23 cellular contexts compared by ENCODE assay signal in genomic region chr2:147017976-147018645, GRCh38.
"Had no signal": no experiment of that assay in that cellular context is flagged by ENCODE, and none has a peak within 500 bp of the region (broad histone marks: within the 10 kb centered on the region; RNA-seq: fewer than 3 reads in every experiment).

No MANE protein-coding gene starts in this region.

- H3K4me1 ChIP-seq: heart left ventricle, parathyroid adenoma, psoas muscle, spleen, testis, transverse colon had no signal

- H3K27ac Mint-ChIP-seq: dendritic cell treated with granulocyte-macrophage colony-stimulating factor and Interleukin-4, amounts not matched to agents 40 ng/mL and 50 ng/mL, for 4 days; mesothelial cell of epicardium; stimulated activated naive B cell treated with anti-CD40 and anti-IgM and Interleukin-4, amounts not matched to agents 10 μg/mL and 1 μg/mL and 100 μg/mL, for 72 hours had no signal

- H3K9ac ChIP-seq: parathyroid adenoma had no signal

- H3K36me3 Mint-ChIP-seq: stimulated activated naive B cell treated with anti-CD40 and anti-IgM and Interleukin-4, amounts not matched to agents 10 μg/mL and 1 μg/mL and 100 μg/mL, for 72 hours had no signal

- DNase-seq: erythroblast; foreskin melanocyte; heart left ventricle; hippocampal formation; kidney glomerular epithelial cell; occipital lobe; psoas muscle; retina; spleen; stimulated activated CD4-positive, alpha-beta T cell treated with anti-CD3 and anti-CD28 coated beads, Interleukin-15, amount 100 ng/mL, for 24 hours; stimulated activated CD4-positive, alpha-beta T cell treated with anti-CD3 and anti-CD28 coated beads, Interleukin-1b, Interleukin-23, amount 100 ng/mL, for 48 hours; stimulated activated CD4-positive, alpha-beta T cell treated with anti-CD3 and anti-CD28 coated beads, Interleukin-4, amount 100 ng/mL, for 4 hours; stimulated activated naive B cell treated with anti-CD40 and anti-IgM and Interleukin-4, amounts not matched to agents 10 μg/mL and 1 μg/mL and 100 μg/mL, for 72 hours; stimulated activated naive CD8-positive, alpha-beta T cell treated with anti-CD3 and anti-CD28 coated beads, Interleukin-15, amount 100 ng/mL, for 72 hours; testis; transverse colon had no signal

- H3K27ac ChIP-seq: cardiac muscle cell, heart left ventricle, parathyroid adenoma, psoas muscle, spleen, testis, transverse colon had no signal

- H3K4me3 ChIP-seq: cardiac muscle cell, heart left ventricle, psoas muscle, spleen, testis, transverse colon had no signal

- H3K36me3 ChIP-seq: cardiac muscle cell, heart left ventricle, spleen, transverse colon had no signal

- H2AFZ ChIP-seq: parathyroid adenoma had no signal

- H3K79me2 ChIP-seq: parathyroid adenoma had no signal

- H3K27me3 Mint-ChIP-seq: dendritic cell treated with granulocyte-macrophage colony-stimulating factor and Interleukin-4, amounts not matched to agents 40 ng/mL and 50 ng/mL, for 4 days; stimulated activated naive B cell treated with anti-CD40 and anti-IgM and Interleukin-4, amounts not matched to agents 10 μg/mL and 1 μg/mL and 100 μg/mL, for 72 hours had no signal

- ATAC-seq: heart left ventricle; left lobe of liver; psoas muscle; sciatic nerve; stimulated activated naive B cell treated with anti-CD40 and anti-IgM and Interleukin-4, amounts not matched to agents 10 μg/mL and 1 μg/mL and 100 μg/mL, for 72 hours; stimulated activated naive CD8-positive, alpha-beta T cell treated with anti-CD3 and anti-CD28 coated beads, Interleukin-15, amount 100 ng/mL, for 72 hours had no signal

- H3K27me3 ChIP-seq: cardiac muscle cell, heart left ventricle, spleen, testis, transverse colon had no signal

- H3K9me3 ChIP-seq: psoas muscle, testis had no signal

- H3K4me1 Mint-ChIP-seq: mesothelial cell of epicardium; nephron; stimulated activated naive B cell treated with anti-CD40 and anti-IgM and Interleukin-4, amounts not matched to agents 10 μg/mL and 1 μg/mL and 100 μg/mL, for 72 hours; stimulated activated naive CD8-positive, alpha-beta T cell treated with anti-CD3 and anti-CD28 coated beads, Interleukin-15, amount 100 ng/mL, for 72 hours had no signal

- H3K4me3 Mint-ChIP-seq: dendritic cell treated with granulocyte-macrophage colony-stimulating factor and Interleukin-4, amounts not matched to agents 40 ng/mL and 50 ng/mL, for 4 days; mesothelial cell of epicardium; nephron; stimulated activated naive B cell treated with anti-CD40 and anti-IgM and Interleukin-4, amounts not matched to agents 10 μg/mL and 1 μg/mL and 100 μg/mL, for 72 hours; stimulated activated naive CD8-positive, alpha-beta T cell treated with anti-CD3 and anti-CD28 coated beads, Interleukin-15, amount 100 ng/mL, for 72 hours had no signal
